ENCODE assay signal across 8 cellular contexts in genomic region chr2:199485732-199486335, GRCh38. TPM values are rescaled to one million over a fixed set of nuclear protein-coding genes. Genes with fewer than 3 reads are reported as not detected.
DNase-seq lines count a peak whose midpoint lies in the region; ATAC-seq, FAIRE-seq and TF ChIP-seq lines count a peak whose summit lies in the region.

No MANE protein-coding gene starts in this region.

- intact Hi-C loops in adrenal gland (cut with DNase I) (loop anchor here (10.0 kb wide), 3 partner anchors 831 to 1181 kb away; no protein-coding TSS in a partner anchor), upper lobe of right lung (cut with DNase I) (no loop called here)

- peak; percentile 97 to 98 for ATAC-seq in A549
- peak; percentile 63 for ATAC-seq in HG03378 (IDR thresholded peaks at IDR 0.05; ENCODE audit: unreplicated experiment)
- ATAC-seq in upper lobe of right lung, result peak; percentile 86
- no peak for ATAC-seq in HG03439 (IDR thresholded peaks at IDR 0.05; ENCODE audit: unreplicated experiment)

- TF ChIP-seq CTCF in A549 (IDR thresholded peaks at IDR 0.05), result peak; percentile 67
- TF ChIP-seq CTCF in adrenal gland (IDR thresholded peaks at IDR 0.05), result peak; percentile 52 to 61 (median 58)
- TF ChIP-seq CTCF in kidney epithelial cell (IDR thresholded peaks at IDR 0.05; ENCODE audit: insufficient read depth, low read length, poor library complexity, severe bottlenecking), result peak; percentile 86
- peak; percentile 57 for TF ChIP-seq CTCF in upper lobe of right lung (IDR thresholded peaks at IDR 0.05)

- H3K27me3 ChIP-seq in adrenal gland, result peaks cover 10% of the 10 kb centered on the region
- H3K27me3 ChIP-seq in kidney epithelial cell (ENCODE audit: control insufficient read depth, insufficient read depth, low read length), result no peaks in the 10 kb centered on the region
- H3K27me3 ChIP-seq in upper lobe of right lung, result peaks cover 6% of the 10 kb centered on the region

- POLR2A ChIA-PET in A549 (lab: Yijun Ruan, JAX), result no interaction called here

- H3K27ac ChIP-seq in A549 (no peak overlapping the region), adrenal gland (no peak overlapping the region), upper lobe of right lung (no peak overlapping the region)

- H3K4me1 ChIP-seq in A549, result no peaks in the 10 kb centered on the region
- H3K4me1 ChIP-seq in adrenal gland (replicated peaks in 1 of 2), result no peaks in the 10 kb centered on the region
- no peaks in the 10 kb centered on the region for H3K4me1 ChIP-seq in upper lobe of right lung

- DNase-seq in A549 (ENCODE audit: low read depth in 1 of 2, low spot score in 1 of 2) (peak; percentile 51 to 68), NCI-H774 (lab: John Stamatoyannopoulos, UW) (peak; percentile 10), adrenal gland (peak; percentile 67 to 82 (median 78)), kidney epithelial cell (ENCODE audit: low read depth) (no peak), upper lobe of right lung (no peak)

- no peaks in the 10 kb centered on the region for H3K36me3 ChIP-seq in adrenal gland (replicated peaks in 1 of 2)
- no peaks in the 10 kb centered on the region for H3K36me3 ChIP-seq in kidney epithelial cell (ENCODE audit: control insufficient read depth, insufficient read depth, low read length)
- H3K36me3 ChIP-seq in upper lobe of right lung, result no peaks in the 10 kb centered on the region

- no peak for FAIRE-seq in A549 (lab: Jason Lieb, UNC)
- peak; percentile 65 for FAIRE-seq in G401.6 (lab: Jason Lieb, UNC)

- H3K4me3 ChIP-seq in A549 (no peak overlapping the region), adrenal gland (no peak overlapping the region), kidney epithelial cell (ENCODE audit: low read depth, low read length) (no peak overlapping the region), upper lobe of right lung (no peak overlapping the region)

- no peaks in the 10 kb centered on the region for H3K9me3 ChIP-seq in A549
- H3K9me3 ChIP-seq in adrenal gland (replicated peaks in 1 of 3), result no peaks in the 10 kb centered on the region
- H3K9me3 ChIP-seq in upper lobe of right lung, result no peaks in the 10 kb centered on the region

- TF ChIP-seq POLR2A in A549 (IDR thresholded peaks at IDR 0.05; ENCODE audit: low read length), result no peak
- TF ChIP-seq POLR2A in adrenal gland (IDR thresholded peaks at IDR 0.05), result no peak

- WGBS in A549 (ENCODE audit: missing lambda C conversion rate), result under 1% methylated on average over 5 of the region's 5 CpGs
- 16 to 18% (median 18%) methylated on average over 5 of the region's 5 CpGs for WGBS in adrenal gland, 4 donors

- peak; percentile 71 to 86 for TF ChIP-seq RAD21 in A549 (conservative IDR thresholded peaks at IDR 0.05 in 1 of 2, IDR thresholded peaks at IDR 0.05 in 1 of 2)

- no peak for TF ChIP-seq EP300 in A549 (IDR thresholded peaks at IDR 0.05)

- CTCF ChIA-PET in A549 (lab: Yijun Ruan, JAX), result interaction anchor here (0.6 to 5.6 kb wide), 22 partner anchors 9 to 1173 kb away, joined by 3 to 45 read pairs (median 4); no protein-coding TSS in a partner anchor

- H3K4me2 ChIP-seq in A549, result peak overlapping the region; percentile 54

TF ChIP-seq in A549, 52 proteins besides CTCF, POLR2A, EP300 and RAD21:
- TF ChIP-seq, protein P1, sequence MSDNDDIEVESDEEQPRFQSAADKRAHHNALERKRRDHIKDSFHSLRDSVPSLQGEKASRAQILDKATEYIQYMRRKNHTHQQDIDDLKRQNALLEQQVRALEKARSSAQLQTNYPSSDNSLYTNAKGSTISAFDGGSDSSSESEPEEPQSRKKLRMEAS (IDR thresholded peaks at IDR 0.05), result peak; percentile 36; the same call in 1 of the 2 replicates
- TF ChIP-seq SMC3 (IDR thresholded peaks at IDR 0.05), result peak; percentile 40; the same call in 2 of the 3 replicates
- no peak for TF ChIP-seq NR3C1 (IDR thresholded peaks at IDR 0.05)

RNA-seq across cellular contexts. Expression of gene SATB2, which starts 28.1 kb away (rescaled TPM):
- polyA plus RNA-seq in A549 (2011; rRNA removed) (3.4 and 4.0 TPM in 2 replicates), A549 (2017; fragmentation: RNase III; extraction: RNeasy Plus Mini Kit Qiagen cat#74134 plus additional on column Dnase treatment) (1.6 to 2.3 TPM (median 1.9 TPM) in 3 replicates), adrenal gland (1 to 10 TPM; 5.8 to 6.8 (median 6.4) TPM)
- polyA plus RNA-seq in A549 (2012; cell fraction: cytosol; rRNA removed), result 2.2 TPM in 2 replicates
- 6.4 and 7.4 TPM in 2 replicates for polyA plus RNA-seq in A549 (2012; cell fraction: nucleus; rRNA removed)
- polyA minus RNA-seq in A549 (2011; rRNA and poly(A)+ RNA removed), result 15.0 and 16.5 TPM in 2 replicates
- total RNA-seq in adrenal gland (10 to 100 TPM in 6 of 8 donors, 1 to 10 TPM in 2; 8.9 to 18.3 (median 12.7) TPM), kidney epithelial cell (5.3 and 5.5 TPM in 2 replicates), upper lobe of right lung (3.9 TPM)

Comparison
In these comparisons a context has a peak if more than half of its experiments do, and no peak if none do; other contexts are left out.
1. DNase-seq: peak in A549 (2 of 2), NCI-H774 (single experiment) and adrenal gland (7 of 7); none in kidney epithelial cell (single experiment) and upper lobe of right lung (single experiment).
2. Peak in every context shown above with its lines, with median percentiles within 50 percentile points of each other: CTCF ChIP-seq.